ENCODE assay signal across 18 cellular contexts in the genomic region with DNA sequence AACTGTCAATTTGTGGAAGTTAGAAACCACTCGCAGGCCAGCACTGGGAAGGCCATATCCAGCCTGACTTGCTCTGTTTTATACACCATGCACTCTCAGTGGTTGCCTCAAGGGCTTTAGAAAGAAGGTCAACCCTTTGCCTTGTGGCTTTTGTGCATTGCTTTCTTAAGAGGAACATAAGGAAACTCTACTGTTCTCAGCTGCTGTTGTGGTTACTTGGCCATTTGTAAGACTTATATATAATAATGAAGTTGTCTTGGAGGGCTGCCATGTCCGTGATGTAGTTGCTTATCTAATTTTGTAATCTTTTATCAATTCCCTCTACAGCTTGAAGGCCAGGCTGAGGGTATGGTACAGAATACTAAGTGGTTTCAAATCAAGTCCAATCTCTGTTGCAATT.
"Had no signal": no experiment of that assay in that cellular context is flagged by ENCODE, and none has a peak within 500 bp of the region (broad histone marks: within the 10 kb centered on the region; RNA-seq: fewer than 3 reads in every experiment).

No MANE protein-coding gene starts in this region.

- H3K9me3 Mint-ChIP-seq: dendritic cell treated with granulocyte-macrophage colony-stimulating factor and Interleukin-4, amounts not matched to agents 40 ng/mL and 50 ng/mL, for 4 days; endodermal cell; stimulated activated naive CD8-positive, alpha-beta T cell treated with anti-CD3 and anti-CD28 coated beads, Interleukin-15, Interleukin-2, amounts not matched to agents 100 ng/mL and 50 ng/mL, for 24 hours had no signal

- H3K4me3 ChIP-seq: body of pancreas, heart left ventricle, left ventricle myocardium inferior, upper lobe of left lung had no signal

- H3K27ac Mint-ChIP-seq: activated CD8-positive, alpha-beta T cell treated with anti-CD3 and anti-CD28 coated beads, Interleukin-2, amount 10 ng/mL, durations not matched to agents 7 days and 5 days; dendritic cell treated with granulocyte-macrophage colony-stimulating factor and Interleukin-4, amounts not matched to agents 40 ng/mL and 50 ng/mL, for 4 days; endodermal cell; stimulated activated naive CD8-positive, alpha-beta T cell treated with anti-CD3 and anti-CD28 coated beads, Interleukin-15, Interleukin-2, amounts not matched to agents 100 ng/mL and 50 ng/mL, for 24 hours; T-cell had no signal

- H3K27me3 ChIP-seq: body of pancreas, foreskin keratinocyte, heart left ventricle, upper lobe of left lung had no signal

- H3K36me3 Mint-ChIP-seq: T-cell had no signal

- H3K4me1 ChIP-seq: body of pancreas, foreskin keratinocyte, heart left ventricle, left ventricle myocardium inferior, upper lobe of left lung had no signal

- ATAC-seq: activated CD8-positive, alpha-beta T cell treated with anti-CD3 and anti-CD28 coated beads, Interleukin-2, amount 10 ng/mL, durations not matched to agents 7 days and 5 days; body of pancreas; foreskin keratinocyte; heart left ventricle; sciatic nerve; T-cell had no signal

- H3K27ac ChIP-seq: body of pancreas, foreskin keratinocyte, heart left ventricle, left ventricle myocardium inferior, upper lobe of left lung had no signal

- H3K9me3 ChIP-seq: body of pancreas, heart left ventricle, left ventricle myocardium inferior, upper lobe of left lung had no signal

- H3K4me3 Mint-ChIP-seq: activated CD8-positive, alpha-beta T cell treated with anti-CD3 and anti-CD28 coated beads, Interleukin-2, amount 10 ng/mL, durations not matched to agents 7 days and 5 days; dendritic cell treated with granulocyte-macrophage colony-stimulating factor and Interleukin-4, amounts not matched to agents 40 ng/mL and 50 ng/mL, for 4 days; endodermal cell; stimulated activated naive CD8-positive, alpha-beta T cell treated with anti-CD3 and anti-CD28 coated beads, Interleukin-15, Interleukin-2, amounts not matched to agents 100 ng/mL and 50 ng/mL, for 24 hours; T-cell had no signal

- H3K27me3 Mint-ChIP-seq: dendritic cell treated with granulocyte-macrophage colony-stimulating factor and Interleukin-4, amounts not matched to agents 40 ng/mL and 50 ng/mL, for 4 days; stimulated activated naive CD8-positive, alpha-beta T cell treated with anti-CD3 and anti-CD28 coated beads, Interleukin-15, Interleukin-2, amounts not matched to agents 100 ng/mL and 50 ng/mL, for 24 hours; T-cell had no signal

- H3K36me3 ChIP-seq: heart left ventricle, left ventricle myocardium inferior, upper lobe of left lung had no signal

- DNase-seq: activated CD8-positive, alpha-beta memory T cell treated with anti-CD3 and anti-CD28 coated beads, Interleukin-2, amount 50 U/mL, for 48 hours; activated CD8-positive, alpha-beta T cell treated with anti-CD3 and anti-CD28 coated beads, Interleukin-2, amount 10 ng/mL, durations not matched to agents 7 days and 5 days; activated naive CD4-positive, alpha-beta T cell; body of pancreas; endodermal cell; erythroblast; foreskin keratinocyte; heart left ventricle; islet precursor cell; left ventricle myocardium inferior; stimulated activated CD4-positive, alpha-beta T cell treated with anti-CD3 and anti-CD28 coated beads, Interleukin-12 subunit alpha, Interleukin-12 subunit beta, amount 100 ng/mL, for 4 hours; stimulated activated CD4-positive, alpha-beta T cell treated with anti-CD3 and anti-CD28 coated beads, Interleukin-2, amount 100 ng/mL, for 48 hours; T-cell; T1000; upper lobe of left lung had no signal

- H3K4me1 Mint-ChIP-seq: T-cell had no signal
